17 cellular contexts compared by ENCODE assay signal in the genomic region with DNA sequence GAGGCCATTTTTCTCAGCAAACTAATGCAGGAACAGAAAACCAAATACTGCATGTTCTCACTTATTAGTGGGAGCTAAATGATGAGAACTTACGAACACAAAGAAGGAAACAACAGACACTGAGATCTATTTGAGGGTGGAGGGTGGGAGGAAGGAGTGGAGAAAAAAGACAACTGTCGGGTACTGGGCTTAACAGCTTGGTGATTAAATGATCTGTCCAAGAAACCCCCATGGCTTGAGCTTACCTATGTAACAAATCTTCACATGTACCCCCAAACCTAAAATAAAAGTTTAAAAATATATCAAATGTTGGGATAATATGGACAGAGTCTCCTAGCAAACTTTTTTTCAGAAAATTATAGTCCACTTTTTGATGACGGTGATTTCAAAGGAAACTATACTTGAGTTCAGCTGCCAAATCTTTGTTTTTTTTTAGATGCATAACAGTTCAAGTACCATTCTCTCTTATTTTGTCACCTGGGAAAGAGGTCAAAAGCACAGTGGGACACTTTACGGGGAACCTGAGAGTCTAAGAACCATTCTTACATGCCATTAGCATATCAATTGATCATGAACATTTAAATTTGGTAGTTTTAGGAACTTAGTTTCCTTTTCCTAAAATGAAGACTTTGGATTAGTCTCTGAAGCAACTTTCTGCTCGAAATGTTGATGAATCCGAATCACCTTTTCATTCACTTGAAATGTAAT.
DNase-seq lines count a peak whose midpoint lies in the region; ATAC-seq and TF ChIP-seq lines count a peak whose summit lies in the region.
"Had no signal": no experiment of that assay in that cellular context is flagged by ENCODE, and none has a peak within 500 bp of the region (broad histone marks: within the 10 kb centered on the region; RNA-seq: fewer than 3 reads in every experiment).

No MANE protein-coding gene starts in this region.

- H3K36me3 Mint-ChIP-seq in WTC11 (no peaks in the 10 kb centered on the region), chondrocyte (ENCODE audit: low read depth) (no peaks in the 10 kb centered on the region)
- H3K36me3 Mint-ChIP-seq: CD8-positive, alpha-beta memory T cell had no signal

- H3K4me1 ChIP-seq in HUES48 (ENCODE audit: control insufficient read depth, insufficient read depth, low read length) (peaks cover 54% of the 10 kb centered on the region), iPS-20b (ENCODE audit: insufficient read depth, low read length) (peaks cover 39% of the 10 kb centered on the region)

- H3K27me3 ChIP-seq in HUES48 (ENCODE audit: control insufficient read depth, insufficient read depth, low read length) (no peaks in the 10 kb centered on the region), iPS-20b (ENCODE audit: insufficient read depth, low read length) (no peaks in the 10 kb centered on the region)

- peak; percentile 50 for DNase-seq in DMS79 treated with DMSO at 0.1 percent for 48 hours (lab: John Stamatoyannopoulos, UW)
- DNase-seq in WTC11 (ENCODE audit: low spot score) = no peak
- DNase-seq in chondrocyte (ENCODE audit: low spot score) = no peak
- no peak for DNase-seq in HCEC 1CT
- DNase-seq: C1 segment of cervical spinal cord; CD8-positive, alpha-beta memory T cell; DMS53; MM.1S; NCI-H1092 treated with DMSO at 0.1 percent for 48 hours; NCI-H446 treated with DMSO at 0.1 percent for 48 hours; NCI-H69; OCI-M1; SHP77 had no signal

- H3K27ac Mint-ChIP-seq in WTC11 = peak overlapping the region; percentile 79; the same call in 1 of the 2 replicates
- H3K27ac Mint-ChIP-seq in chondrocyte (ENCODE audit: unreplicated experiment) = no peak overlapping the region
- H3K27ac Mint-ChIP-seq: CD8-positive, alpha-beta memory T cell had no signal

- H3K9me3 Mint-ChIP-seq in WTC11 (no peaks in the 10 kb centered on the region), chondrocyte (ENCODE audit: low read depth) (no peaks in the 10 kb centered on the region)

- H3K27ac ChIP-seq in HUES48 (ENCODE audit: low read depth, low read length) (peak overlapping the region; percentile 68), iPS-20b (ENCODE audit: low read length) (no peak overlapping the region)
- H3K27ac ChIP-seq: SK-N-MC had no signal

- ATAC-seq in WTC11 (peak; percentile 89), HG03469 (IDR thresholded peaks at IDR 0.05; ENCODE audit: unreplicated experiment) (no peak)

- H3K36me3 ChIP-seq in HUES48 (ENCODE audit: control insufficient read depth, insufficient read depth, low read length) (no peaks in the 10 kb centered on the region), iPS-20b (ENCODE audit: insufficient read depth, low read depth, low read length) (no peaks in the 10 kb centered on the region)

- CTCF ChIA-PET in WTC11 (lab: Charles Lee) = interaction anchor here (1.9 kb wide), 1 partner anchor 52 kb away, joined by 5 read pairs; no protein-coding TSS in a partner anchor

- H3K27me3 Mint-ChIP-seq in WTC11 (ENCODE audit: low read depth) (no peaks in the 10 kb centered on the region), chondrocyte (ENCODE audit: low read depth) (peaks cover 4% of the 10 kb centered on the region)
- H3K27me3 Mint-ChIP-seq: CD8-positive, alpha-beta memory T cell had no signal

- H3K4me3 ChIP-seq in HUES48 (ENCODE audit: low read depth, low read length) (peak overlapping the region; percentile 21; the same call in 1 of the 2 replicates), iPS-20b (ENCODE audit: low read length) (peak overlapping the region; percentile 42)
- H3K4me3 ChIP-seq: SK-N-MC had no signal

- TF ChIP-seq CTCF in WTC11 (IDR thresholded peaks at IDR 0.05) = no peak
- TF ChIP-seq CTCF in chondrocyte (IDR thresholded peaks at IDR 0.05) = no peak

- H3K4me1 Mint-ChIP-seq in WTC11 (peaks cover 52% of the 10 kb centered on the region), chondrocyte (ENCODE audit: low read depth) (no peaks in the 10 kb centered on the region)
- H3K4me1 Mint-ChIP-seq: CD8-positive, alpha-beta memory T cell had no signal

- H3K4me3 Mint-ChIP-seq in WTC11 = peak overlapping the region; percentile 30; the same call in 1 of the 2 replicates
- H3K4me3 Mint-ChIP-seq in chondrocyte (ENCODE audit: unreplicated experiment) = no peak overlapping the region
- H3K4me3 Mint-ChIP-seq: CD8-positive, alpha-beta memory T cell had no signal

- H3K9me3 ChIP-seq in HUES48 (ENCODE audit: control insufficient read depth, insufficient read depth, low read length) = no peaks in the 10 kb centered on the region
- H3K9me3 ChIP-seq in iPS-20b (ENCODE audit: insufficient read depth, low read depth, low read length) = no peaks in the 10 kb centered on the region

- POLR2A ChIA-PET in WTC11 (lab: Charles Lee) = interaction anchor here (0.6 kb wide), 1 partner anchor 57 kb away, joined by 5 read pairs; no protein-coding TSS in a partner anchor

- H3K9ac ChIP-seq in HUES48 (ENCODE audit: low read depth, low read length) (no peak overlapping the region), iPS-20b (ENCODE audit: low read depth, low read length) (no peak overlapping the region)

TF ChIP-seq in WTC11, 78 proteins besides CTCF, POLR2A, EP300 and RAD21:
- no peak for TF ChIP-seq CREM (CRISPR knock-in tag; IDR thresholded peaks at IDR 0.05)
- no peak for TF ChIP-seq ZNF396 (CRISPR knock-in tag; IDR thresholded peaks at IDR 0.05; ENCODE audit: borderline replicate concordance)
